18 cellular contexts compared by ENCODE assay signal in genomic region chr12:57191410-57191809, GRCh38. TPM values are rescaled to one million over a fixed set of nuclear protein-coding genes. Genes with fewer than 3 reads are reported as not detected.
"Had no signal": no experiment of that assay in that cellular context is flagged by ENCODE, and none has a peak within 500 bp of the region (broad histone marks: within the 10 kb centered on the region; RNA-seq: fewer than 3 reads in every experiment).

No MANE protein-coding gene starts in this region.

- H3K27ac ChIP-seq: brain microvascular endothelial cell, coronary artery, esophagus squamous epithelium, gastroesophageal sphincter, pancreas, tibial nerve had no signal

- FAIRE-seq: pancreas had no signal

- H3K4me1 ChIP-seq: esophagus squamous epithelium, pancreas had no signal

- ATAC-seq: activated naive CD4-positive, alpha-beta T cell treated with anti-CD3 and anti-CD28 coated beads, Interleukin-2, amount 50 U/mL, for 72 hours; gastroesophageal sphincter; mucosa of descending colon; naive thymus-derived CD4-positive, alpha-beta T cell; pancreas; stimulated activated naive B cell treated with anti-CD40 and anti-IgM and Interleukin-4, amounts not matched to agents 10 μg/mL and 1 μg/mL and 100 μg/mL, for 72 hours had no signal

- H3K9me3 ChIP-seq: esophagus squamous epithelium, gastroesophageal sphincter, mucosa of descending colon, pancreas, tibial nerve had no signal

- DNase-seq: activated CD4-positive, alpha-beta T cell treated with anti-CD3 and anti-CD28 coated beads, Interleukin-2, amount 50 U/mL, for 48 hours; activated CD4-positive, CD25-positive, alpha-beta regulatory T cell treated with anti-CD3 and anti-CD28 coated beads, Interleukin-2, amount 50 U/mL, for 72 hours; activated T-cell treated with anti-CD3 and anti-CD28 coated beads, Interleukin-2, amount 50 U/mL, for 24 hours; amniotic stem cell; brain microvascular endothelial cell; esophagus squamous epithelium; islet precursor cell; naive thymus-derived CD4-positive, alpha-beta T cell; pancreas; stimulated activated naive B cell treated with anti-CD40 and anti-IgM and Interleukin-4, amounts not matched to agents 10 μg/mL and 1 μg/mL and 100 μg/mL, for 72 hours; substantia nigra; T-helper 1 cell; T1000 had no signal

- H3K4me3 ChIP-seq: coronary artery, esophagus squamous epithelium, gastroesophageal sphincter, mucosa of descending colon, pancreas, tibial nerve had no signal

- H3K27me3 ChIP-seq: brain microvascular endothelial cell, esophagus squamous epithelium, gastroesophageal sphincter, pancreas, tibial nerve had no signal

- H3K36me3 ChIP-seq: pancreas had no signal

RNA-seq across cellular contexts. Expression of gene NXPH4, which starts 25.2 kb away (rescaled TPM):
- polyA plus RNA-seq: naive thymus-derived CD4-positive, alpha-beta T cell had no signal

RNA-seq across cellular contexts. Expression of gene LRP1-AS, which starts 44.0 kb away (rescaled TPM):
- total RNA-seq: activated naive CD4-positive, alpha-beta T cell treated with anti-CD3 and anti-CD28 coated beads, Interleukin-2, amount 50 U/mL, for 72 hours; esophagus squamous epithelium; gastroesophageal sphincter; mucosa of descending colon; naive thymus-derived CD4-positive, alpha-beta T cell; pancreas; tibial nerve had no signal
- polyA plus RNA-seq: naive thymus-derived CD4-positive, alpha-beta T cell; pancreas had no signal

RNA-seq across cellular contexts. Expression of gene STAC3, which starts 59.6 kb away (rescaled TPM):
- polyA plus RNA-seq: naive thymus-derived CD4-positive, alpha-beta T cell had no signal
